Comparison of ENCODE assay signal across 1 cellular context in the genomic region with DNA sequence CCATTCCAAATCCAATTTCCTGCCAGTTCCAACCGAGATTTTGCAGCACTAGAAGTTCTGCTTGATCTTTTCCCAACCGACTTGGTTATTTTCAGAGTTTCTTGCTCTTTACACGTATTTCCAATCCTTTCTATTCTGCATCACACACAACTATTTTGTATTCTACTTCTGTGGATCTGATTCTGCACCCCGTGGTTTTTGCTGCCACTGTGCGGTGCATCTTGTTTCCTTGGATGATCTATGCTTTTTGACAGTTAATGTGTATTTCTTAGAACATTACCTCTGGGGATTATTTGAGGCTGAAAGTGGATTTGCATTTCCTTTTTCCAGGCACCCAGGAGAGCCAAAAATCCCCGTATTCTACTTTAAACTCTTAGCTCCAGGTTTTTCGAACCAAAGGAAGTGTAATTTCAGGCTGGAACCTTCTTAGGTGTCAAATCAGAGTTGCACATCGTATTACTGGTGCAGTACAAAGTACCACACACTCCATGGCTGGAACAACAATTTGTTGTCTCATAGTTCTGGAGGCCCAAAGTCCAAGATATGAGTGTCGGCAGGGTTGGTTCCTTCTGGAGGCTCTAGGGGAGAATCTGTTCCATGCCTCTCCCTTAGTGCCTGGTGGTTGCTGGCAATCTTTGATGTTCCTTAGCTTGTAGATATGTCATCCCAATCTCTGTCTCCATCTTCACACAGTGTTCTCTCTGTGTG.
TF ChIP-seq lines count a peak whose summit lies in the region.

No MANE protein-coding gene starts in this region.

TF ChIP-seq in HepG2, 621 proteins besides CTCF, POLR2A, EP300 and RAD21 (continues in another document):
- TF ChIP-seq, protein P1, sequence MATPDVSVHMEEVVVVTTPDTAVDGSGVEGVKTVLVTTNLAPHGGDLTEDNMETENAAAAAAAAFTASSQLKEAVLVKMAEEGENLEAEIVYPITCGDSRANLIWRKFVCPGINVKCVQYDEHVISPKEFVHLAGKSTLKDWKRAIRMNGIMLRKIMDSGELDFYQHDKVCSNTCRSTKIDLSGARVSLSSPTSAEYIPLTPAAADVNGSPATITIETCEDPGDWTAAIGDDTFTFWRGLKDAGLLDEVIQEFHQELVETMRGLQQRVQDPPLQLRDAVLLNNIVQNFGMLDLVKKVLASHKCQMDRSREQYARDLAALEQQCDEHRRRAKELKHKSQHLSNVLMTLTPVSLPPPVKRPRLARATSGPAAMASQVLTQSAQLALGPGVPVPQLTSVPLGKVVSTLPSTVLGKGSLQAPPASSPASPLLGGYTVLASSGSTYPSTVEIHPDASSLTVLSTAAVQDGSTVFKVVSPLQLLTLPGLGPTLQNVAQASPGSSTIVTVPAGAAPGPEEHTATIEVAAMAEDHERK (CRISPR knock-in tag; IDR thresholded peaks at IDR 0.05; ENCODE audit: low read depth), result no peak
- TF ChIP-seq, protein P2, sequence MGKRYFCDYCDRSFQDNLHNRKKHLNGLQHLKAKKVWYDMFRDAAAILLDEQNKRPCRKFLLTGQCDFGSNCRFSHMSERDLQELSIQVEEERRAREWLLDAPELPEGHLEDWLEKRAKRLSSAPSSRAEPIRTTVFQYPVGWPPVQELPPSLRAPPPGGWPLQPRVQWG (CRISPR knock-in tag; IDR thresholded peaks at IDR 0.05; ENCODE audit: borderline replicate concordance, low read depth), result no peak
- TF ChIP-seq, protein P3, sequence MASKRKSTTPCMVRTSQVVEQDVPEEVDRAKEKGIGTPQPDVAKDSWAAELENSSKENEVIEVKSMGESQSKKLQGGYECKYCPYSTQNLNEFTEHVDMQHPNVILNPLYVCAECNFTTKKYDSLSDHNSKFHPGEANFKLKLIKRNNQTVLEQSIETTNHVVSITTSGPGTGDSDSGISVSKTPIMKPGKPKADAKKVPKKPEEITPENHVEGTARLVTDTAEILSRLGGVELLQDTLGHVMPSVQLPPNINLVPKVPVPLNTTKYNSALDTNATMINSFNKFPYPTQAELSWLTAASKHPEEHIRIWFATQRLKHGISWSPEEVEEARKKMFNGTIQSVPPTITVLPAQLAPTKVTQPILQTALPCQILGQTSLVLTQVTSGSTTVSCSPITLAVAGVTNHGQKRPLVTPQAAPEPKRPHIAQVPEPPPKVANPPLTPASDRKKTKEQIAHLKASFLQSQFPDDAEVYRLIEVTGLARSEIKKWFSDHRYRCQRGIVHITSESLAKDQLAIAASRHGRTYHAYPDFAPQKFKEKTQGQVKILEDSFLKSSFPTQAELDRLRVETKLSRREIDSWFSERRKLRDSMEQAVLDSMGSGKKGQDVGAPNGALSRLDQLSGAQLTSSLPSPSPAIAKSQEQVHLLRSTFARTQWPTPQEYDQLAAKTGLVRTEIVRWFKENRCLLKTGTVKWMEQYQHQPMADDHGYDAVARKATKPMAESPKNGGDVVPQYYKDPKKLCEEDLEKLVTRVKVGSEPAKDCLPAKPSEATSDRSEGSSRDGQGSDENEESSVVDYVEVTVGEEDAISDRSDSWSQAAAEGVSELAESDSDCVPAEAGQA (IDR thresholded peaks at IDR 0.05; ENCODE audit: low read depth), result no peak
- TF ChIP-seq, protein P3 (CRISPR knock-in tag; IDR thresholded peaks at IDR 0.05; ENCODE audit: borderline replicate concordance), result no peak
- TF ChIP-seq, protein P4, sequence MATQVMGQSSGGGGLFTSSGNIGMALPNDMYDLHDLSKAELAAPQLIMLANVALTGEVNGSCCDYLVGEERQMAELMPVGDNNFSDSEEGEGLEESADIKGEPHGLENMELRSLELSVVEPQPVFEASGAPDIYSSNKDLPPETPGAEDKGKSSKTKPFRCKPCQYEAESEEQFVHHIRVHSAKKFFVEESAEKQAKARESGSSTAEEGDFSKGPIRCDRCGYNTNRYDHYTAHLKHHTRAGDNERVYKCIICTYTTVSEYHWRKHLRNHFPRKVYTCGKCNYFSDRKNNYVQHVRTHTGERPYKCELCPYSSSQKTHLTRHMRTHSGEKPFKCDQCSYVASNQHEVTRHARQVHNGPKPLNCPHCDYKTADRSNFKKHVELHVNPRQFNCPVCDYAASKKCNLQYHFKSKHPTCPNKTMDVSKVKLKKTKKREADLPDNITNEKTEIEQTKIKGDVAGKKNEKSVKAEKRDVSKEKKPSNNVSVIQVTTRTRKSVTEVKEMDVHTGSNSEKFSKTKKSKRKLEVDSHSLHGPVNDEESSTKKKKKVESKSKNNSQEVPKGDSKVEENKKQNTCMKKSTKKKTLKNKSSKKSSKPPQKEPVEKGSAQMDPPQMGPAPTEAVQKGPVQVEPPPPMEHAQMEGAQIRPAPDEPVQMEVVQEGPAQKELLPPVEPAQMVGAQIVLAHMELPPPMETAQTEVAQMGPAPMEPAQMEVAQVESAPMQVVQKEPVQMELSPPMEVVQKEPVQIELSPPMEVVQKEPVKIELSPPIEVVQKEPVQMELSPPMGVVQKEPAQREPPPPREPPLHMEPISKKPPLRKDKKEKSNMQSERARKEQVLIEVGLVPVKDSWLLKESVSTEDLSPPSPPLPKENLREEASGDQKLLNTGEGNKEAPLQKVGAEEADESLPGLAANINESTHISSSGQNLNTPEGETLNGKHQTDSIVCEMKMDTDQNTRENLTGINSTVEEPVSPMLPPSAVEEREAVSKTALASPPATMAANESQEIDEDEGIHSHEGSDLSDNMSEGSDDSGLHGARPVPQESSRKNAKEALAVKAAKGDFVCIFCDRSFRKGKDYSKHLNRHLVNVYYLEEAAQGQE (IDR thresholded peaks at IDR 0.05; ENCODE audit: borderline replicate concordance in 1 of 2, low read depth in 1 of 2, low read length in 2 of 2), result no peak
- TF ChIP-seq SMAD9 (CRISPR knock-in tag; IDR thresholded peaks at IDR 0.05), result no peak
- TF ChIP-seq MIER3 (CRISPR knock-in tag; IDR thresholded peaks at IDR 0.05; ENCODE audit: borderline replicate concordance), result peak; percentile 37; the same call in 1 of the 2 replicates
- TF ChIP-seq, protein P5, sequence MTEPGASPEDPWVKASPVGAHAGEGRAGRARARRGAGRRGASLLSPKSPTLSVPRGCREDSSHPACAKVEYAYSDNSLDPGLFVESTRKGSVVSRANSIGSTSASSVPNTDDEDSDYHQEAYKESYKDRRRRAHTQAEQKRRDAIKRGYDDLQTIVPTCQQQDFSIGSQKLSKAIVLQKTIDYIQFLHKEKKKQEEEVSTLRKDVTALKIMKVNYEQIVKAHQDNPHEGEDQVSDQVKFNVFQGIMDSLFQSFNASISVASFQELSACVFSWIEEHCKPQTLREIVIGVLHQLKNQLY (CRISPR knock-in tag; IDR thresholded peaks at IDR 0.05), result no peak
- TF ChIP-seq, protein P6, sequence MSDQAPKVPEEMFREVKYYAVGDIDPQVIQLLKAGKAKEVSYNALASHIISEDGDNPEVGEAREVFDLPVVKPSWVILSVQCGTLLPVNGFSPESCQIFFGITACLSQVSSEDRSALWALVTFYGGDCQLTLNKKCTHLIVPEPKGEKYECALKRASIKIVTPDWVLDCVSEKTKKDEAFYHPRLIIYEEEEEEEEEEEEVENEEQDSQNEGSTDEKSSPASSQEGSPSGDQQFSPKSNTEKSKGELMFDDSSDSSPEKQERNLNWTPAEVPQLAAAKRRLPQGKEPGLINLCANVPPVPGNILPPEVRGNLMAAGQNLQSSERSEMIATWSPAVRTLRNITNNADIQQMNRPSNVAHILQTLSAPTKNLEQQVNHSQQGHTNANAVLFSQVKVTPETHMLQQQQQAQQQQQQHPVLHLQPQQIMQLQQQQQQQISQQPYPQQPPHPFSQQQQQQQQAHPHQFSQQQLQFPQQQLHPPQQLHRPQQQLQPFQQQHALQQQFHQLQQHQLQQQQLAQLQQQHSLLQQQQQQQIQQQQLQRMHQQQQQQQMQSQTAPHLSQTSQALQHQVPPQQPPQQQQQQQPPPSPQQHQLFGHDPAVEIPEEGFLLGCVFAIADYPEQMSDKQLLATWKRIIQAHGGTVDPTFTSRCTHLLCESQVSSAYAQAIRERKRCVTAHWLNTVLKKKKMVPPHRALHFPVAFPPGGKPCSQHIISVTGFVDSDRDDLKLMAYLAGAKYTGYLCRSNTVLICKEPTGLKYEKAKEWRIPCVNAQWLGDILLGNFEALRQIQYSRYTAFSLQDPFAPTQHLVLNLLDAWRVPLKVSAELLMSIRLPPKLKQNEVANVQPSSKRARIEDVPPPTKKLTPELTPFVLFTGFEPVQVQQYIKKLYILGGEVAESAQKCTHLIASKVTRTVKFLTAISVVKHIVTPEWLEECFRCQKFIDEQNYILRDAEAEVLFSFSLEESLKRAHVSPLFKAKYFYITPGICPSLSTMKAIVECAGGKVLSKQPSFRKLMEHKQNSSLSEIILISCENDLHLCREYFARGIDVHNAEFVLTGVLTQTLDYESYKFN (CRISPR knock-in tag; conservative IDR thresholded peaks at IDR 0.05), result peak; percentile 63
- no peak for TF ChIP-seq NBN (conservative IDR thresholded peaks at IDR 0.05)
- TF ChIP-seq MED1 (CRISPR knock-in tag; IDR thresholded peaks at IDR 0.05), result 0 out of 2 replicates have a peak, but pooled peaks have one; percentile 39
- no peak for TF ChIP-seq PAX8 (CRISPR knock-in tag; IDR thresholded peaks at IDR 0.05; ENCODE audit: borderline replicate concordance)
- no peak for TF ChIP-seq POLR2AphosphoS5 (IDR thresholded peaks at IDR 0.05; ENCODE audit: low read depth, low read length)
- TF ChIP-seq HNF4G (IDR thresholded peaks at IDR 0.05; ENCODE audit: borderline replicate concordance, low read depth, low read length), result peak; percentile 26; the same call in 1 of the 2 replicates
- TF ChIP-seq HNF4G (CRISPR knock-in tag; IDR thresholded peaks at IDR 0.05; ENCODE audit: borderline replicate concordance, low read depth), result no peak
- TF ChIP-seq ZNF674 (CRISPR knock-in tag; IDR thresholded peaks at IDR 0.05; ENCODE audit: low read depth), result no peak
- no peak for TF ChIP-seq ZFP41 (CRISPR knock-in tag; IDR thresholded peaks at IDR 0.05; ENCODE audit: borderline replicate concordance)
- TF ChIP-seq ZC3H13 (CRISPR knock-in tag; IDR thresholded peaks at IDR 0.05), result no peak
- TF ChIP-seq HNRNPK (IDR thresholded peaks at IDR 0.05; ENCODE audit: low read depth, low read length, poor library complexity, severe bottlenecking), result no peak
- no peak for TF ChIP-seq GPN1 (CRISPR knock-in tag; IDR thresholded peaks at IDR 0.05; ENCODE audit: borderline replicate concordance)
- TF ChIP-seq, protein P7, sequence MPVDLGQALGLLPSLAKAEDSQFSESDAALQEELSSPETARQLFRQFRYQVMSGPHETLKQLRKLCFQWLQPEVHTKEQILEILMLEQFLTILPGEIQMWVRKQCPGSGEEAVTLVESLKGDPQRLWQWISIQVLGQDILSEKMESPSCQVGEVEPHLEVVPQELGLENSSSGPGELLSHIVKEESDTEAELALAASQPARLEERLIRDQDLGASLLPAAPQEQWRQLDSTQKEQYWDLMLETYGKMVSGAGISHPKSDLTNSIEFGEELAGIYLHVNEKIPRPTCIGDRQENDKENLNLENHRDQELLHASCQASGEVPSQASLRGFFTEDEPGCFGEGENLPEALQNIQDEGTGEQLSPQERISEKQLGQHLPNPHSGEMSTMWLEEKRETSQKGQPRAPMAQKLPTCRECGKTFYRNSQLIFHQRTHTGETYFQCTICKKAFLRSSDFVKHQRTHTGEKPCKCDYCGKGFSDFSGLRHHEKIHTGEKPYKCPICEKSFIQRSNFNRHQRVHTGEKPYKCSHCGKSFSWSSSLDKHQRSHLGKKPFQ (CRISPR knock-in tag; IDR thresholded peaks at IDR 0.05; ENCODE audit: insufficient replicate concordance), result no peak
- TF ChIP-seq ZNF629 (CRISPR knock-in tag; conservative IDR thresholded peaks at IDR 0.05), result no peak
- TF ChIP-seq CHD4 (IDR thresholded peaks at IDR 0.05; ENCODE audit: borderline replicate concordance, low read length), result no peak
- TF ChIP-seq, protein P8, sequence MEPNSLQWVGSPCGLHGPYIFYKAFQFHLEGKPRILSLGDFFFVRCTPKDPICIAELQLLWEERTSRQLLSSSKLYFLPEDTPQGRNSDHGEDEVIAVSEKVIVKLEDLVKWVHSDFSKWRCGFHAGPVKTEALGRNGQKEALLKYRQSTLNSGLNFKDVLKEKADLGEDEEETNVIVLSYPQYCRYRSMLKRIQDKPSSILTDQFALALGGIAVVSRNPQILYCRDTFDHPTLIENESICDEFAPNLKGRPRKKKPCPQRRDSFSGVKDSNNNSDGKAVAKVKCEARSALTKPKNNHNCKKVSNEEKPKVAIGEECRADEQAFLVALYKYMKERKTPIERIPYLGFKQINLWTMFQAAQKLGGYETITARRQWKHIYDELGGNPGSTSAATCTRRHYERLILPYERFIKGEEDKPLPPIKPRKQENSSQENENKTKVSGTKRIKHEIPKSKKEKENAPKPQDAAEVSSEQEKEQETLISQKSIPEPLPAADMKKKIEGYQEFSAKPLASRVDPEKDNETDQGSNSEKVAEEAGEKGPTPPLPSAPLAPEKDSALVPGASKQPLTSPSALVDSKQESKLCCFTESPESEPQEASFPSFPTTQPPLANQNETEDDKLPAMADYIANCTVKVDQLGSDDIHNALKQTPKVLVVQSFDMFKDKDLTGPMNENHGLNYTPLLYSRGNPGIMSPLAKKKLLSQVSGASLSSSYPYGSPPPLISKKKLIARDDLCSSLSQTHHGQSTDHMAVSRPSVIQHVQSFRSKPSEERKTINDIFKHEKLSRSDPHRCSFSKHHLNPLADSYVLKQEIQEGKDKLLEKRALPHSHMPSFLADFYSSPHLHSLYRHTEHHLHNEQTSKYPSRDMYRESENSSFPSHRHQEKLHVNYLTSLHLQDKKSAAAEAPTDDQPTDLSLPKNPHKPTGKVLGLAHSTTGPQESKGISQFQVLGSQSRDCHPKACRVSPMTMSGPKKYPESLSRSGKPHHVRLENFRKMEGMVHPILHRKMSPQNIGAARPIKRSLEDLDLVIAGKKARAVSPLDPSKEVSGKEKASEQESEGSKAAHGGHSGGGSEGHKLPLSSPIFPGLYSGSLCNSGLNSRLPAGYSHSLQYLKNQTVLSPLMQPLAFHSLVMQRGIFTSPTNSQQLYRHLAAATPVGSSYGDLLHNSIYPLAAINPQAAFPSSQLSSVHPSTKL (CRISPR knock-in tag; IDR thresholded peaks at IDR 0.05), result peak; percentile 26; the same call in 1 of the 2 replicates
- TF ChIP-seq ZNF367 (CRISPR knock-in tag; IDR thresholded peaks at IDR 0.05; ENCODE audit: borderline replicate concordance), result no peak
- 0 out of 2 replicates have a peak, but pooled peaks have one; percentile 19 for TF ChIP-seq SAP130 (CRISPR knock-in tag; IDR thresholded peaks at IDR 0.05; ENCODE audit: low read depth)
- TF ChIP-seq EZH2 (conservative IDR thresholded peaks at IDR 0.05; ENCODE audit: low read depth, low read length), result no peak
